Comparison of ENCODE assay signal across 1 cellular context in genomic region chr20:38166707-38167233, GRCh38.
TF ChIP-seq lines count a peak whose summit lies in the region.

No MANE protein-coding gene starts in this region.

TF ChIP-seq in HepG2, 621 proteins besides CTCF, POLR2A, EP300 and RAD21 (continued from another document):
- TF ChIP-seq, protein P1, sequence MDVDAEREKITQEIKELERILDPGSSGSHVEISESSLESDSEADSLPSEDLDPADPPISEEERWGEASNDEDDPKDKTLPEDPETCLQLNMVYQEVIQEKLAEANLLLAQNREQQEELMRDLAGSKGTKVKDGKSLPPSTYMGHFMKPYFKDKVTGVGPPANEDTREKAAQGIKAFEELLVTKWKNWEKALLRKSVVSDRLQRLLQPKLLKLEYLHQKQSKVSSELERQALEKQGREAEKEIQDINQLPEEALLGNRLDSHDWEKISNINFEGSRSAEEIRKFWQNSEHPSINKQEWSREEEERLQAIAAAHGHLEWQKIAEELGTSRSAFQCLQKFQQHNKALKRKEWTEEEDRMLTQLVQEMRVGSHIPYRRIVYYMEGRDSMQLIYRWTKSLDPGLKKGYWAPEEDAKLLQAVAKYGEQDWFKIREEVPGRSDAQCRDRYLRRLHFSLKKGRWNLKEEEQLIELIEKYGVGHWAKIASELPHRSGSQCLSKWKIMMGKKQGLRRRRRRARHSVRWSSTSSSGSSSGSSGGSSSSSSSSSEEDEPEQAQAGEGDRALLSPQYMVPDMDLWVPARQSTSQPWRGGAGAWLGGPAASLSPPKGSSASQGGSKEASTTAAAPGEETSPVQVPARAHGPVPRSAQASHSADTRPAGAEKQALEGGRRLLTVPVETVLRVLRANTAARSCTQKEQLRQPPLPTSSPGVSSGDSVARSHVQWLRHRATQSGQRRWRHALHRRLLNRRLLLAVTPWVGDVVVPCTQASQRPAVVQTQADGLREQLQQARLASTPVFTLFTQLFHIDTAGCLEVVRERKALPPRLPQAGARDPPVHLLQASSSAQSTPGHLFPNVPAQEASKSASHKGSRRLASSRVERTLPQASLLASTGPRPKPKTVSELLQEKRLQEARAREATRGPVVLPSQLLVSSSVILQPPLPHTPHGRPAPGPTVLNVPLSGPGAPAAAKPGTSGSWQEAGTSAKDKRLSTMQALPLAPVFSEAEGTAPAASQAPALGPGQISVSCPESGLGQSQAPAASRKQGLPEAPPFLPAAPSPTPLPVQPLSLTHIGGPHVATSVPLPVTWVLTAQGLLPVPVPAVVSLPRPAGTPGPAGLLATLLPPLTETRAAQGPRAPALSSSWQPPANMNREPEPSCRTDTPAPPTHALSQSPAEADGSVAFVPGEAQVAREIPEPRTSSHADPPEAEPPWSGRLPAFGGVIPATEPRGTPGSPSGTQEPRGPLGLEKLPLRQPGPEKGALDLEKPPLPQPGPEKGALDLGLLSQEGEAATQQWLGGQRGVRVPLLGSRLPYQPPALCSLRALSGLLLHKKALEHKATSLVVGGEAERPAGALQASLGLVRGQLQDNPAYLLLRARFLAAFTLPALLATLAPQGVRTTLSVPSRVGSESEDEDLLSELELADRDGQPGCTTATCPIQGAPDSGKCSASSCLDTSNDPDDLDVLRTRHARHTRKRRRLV (CRISPR knock-in tag; IDR thresholded peaks at IDR 0.05) = no peak
- peak; percentile 42; the same call in 1 of the 2 replicates for TF ChIP-seq ELF1 (CRISPR knock-in tag; IDR thresholded peaks at IDR 0.05)
- TF ChIP-seq ZNF607 (CRISPR knock-in tag; IDR thresholded peaks at IDR 0.05; ENCODE audit: borderline replicate concordance) = 0 out of 2 replicates have a peak, but pooled peaks have one; percentile 29
- no peak for TF ChIP-seq MLX (CRISPR knock-in tag; IDR thresholded peaks at IDR 0.05)
- TF ChIP-seq SNAI1 (CRISPR knock-in tag; IDR thresholded peaks at IDR 0.05; ENCODE audit: borderline replicate concordance) = 0 out of 2 replicates have a peak, but pooled peaks have one; percentile 48
- TF ChIP-seq TBL1XR1 (IDR thresholded peaks at IDR 0.05; ENCODE audit: borderline replicate concordance, low read length, partially characterized antibody) = no peak
- TF ChIP-seq MED8 (CRISPR knock-in tag; IDR thresholded peaks at IDR 0.05; ENCODE audit: insufficient replicate concordance) = no peak
- peak; percentile 5; the same call in 1 of the 2 replicates for TF ChIP-seq HMGXB3 (CRISPR knock-in tag; IDR thresholded peaks at IDR 0.05; ENCODE audit: borderline replicate concordance)
- no peak for TF ChIP-seq E2F2 (CRISPR knock-in tag; IDR thresholded peaks at IDR 0.05; ENCODE audit: borderline replicate concordance)
- TF ChIP-seq ZNF629 (CRISPR knock-in tag; conservative IDR thresholded peaks at IDR 0.05) = peak; percentile 57; the same call in 1 of the 2 replicates
- 0 out of 2 replicates have a peak, but pooled peaks have one; percentile 19 for TF ChIP-seq KDM5B (CRISPR knock-in tag; IDR thresholded peaks at IDR 0.05; ENCODE audit: borderline replicate concordance)
- TF ChIP-seq, protein P2, sequence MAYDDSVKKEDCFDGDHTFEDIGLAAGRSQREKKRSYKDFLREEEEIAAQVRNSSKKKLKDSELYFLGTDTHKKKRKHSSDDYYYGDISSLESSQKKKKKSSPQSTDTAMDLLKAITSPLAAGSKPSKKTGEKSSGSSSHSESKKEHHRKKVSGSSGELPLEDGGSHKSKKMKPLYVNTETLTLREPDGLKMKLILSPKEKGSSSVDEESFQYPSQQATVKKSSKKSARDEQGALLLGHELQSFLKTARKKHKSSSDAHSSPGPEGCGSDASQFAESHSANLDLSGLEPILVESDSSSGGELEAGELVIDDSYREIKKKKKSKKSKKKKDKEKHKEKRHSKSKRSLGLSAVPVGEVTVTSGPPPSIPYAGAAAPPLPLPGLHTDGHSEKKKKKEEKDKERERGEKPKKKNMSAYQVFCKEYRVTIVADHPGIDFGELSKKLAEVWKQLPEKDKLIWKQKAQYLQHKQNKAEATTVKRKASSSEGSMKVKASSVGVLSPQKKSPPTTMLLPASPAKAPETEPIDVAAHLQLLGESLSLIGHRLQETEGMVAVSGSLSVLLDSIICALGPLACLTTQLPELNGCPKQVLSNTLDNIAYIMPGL (CRISPR knock-in tag; IDR thresholded peaks at IDR 0.05; ENCODE audit: borderline replicate concordance in 1 of 2, low read depth in 1 of 2) = peak in 1 of 2 experiments; percentile 39; a peak in 1 of 4 replicates
- no peak for TF ChIP-seq ATF7-NPFF (CRISPR knock-in tag; IDR thresholded peaks at IDR 0.05; ENCODE audit: low read depth)
- TF ChIP-seq MED1 (CRISPR knock-in tag; IDR thresholded peaks at IDR 0.05) = no peak
